In the genomic region with DNA sequence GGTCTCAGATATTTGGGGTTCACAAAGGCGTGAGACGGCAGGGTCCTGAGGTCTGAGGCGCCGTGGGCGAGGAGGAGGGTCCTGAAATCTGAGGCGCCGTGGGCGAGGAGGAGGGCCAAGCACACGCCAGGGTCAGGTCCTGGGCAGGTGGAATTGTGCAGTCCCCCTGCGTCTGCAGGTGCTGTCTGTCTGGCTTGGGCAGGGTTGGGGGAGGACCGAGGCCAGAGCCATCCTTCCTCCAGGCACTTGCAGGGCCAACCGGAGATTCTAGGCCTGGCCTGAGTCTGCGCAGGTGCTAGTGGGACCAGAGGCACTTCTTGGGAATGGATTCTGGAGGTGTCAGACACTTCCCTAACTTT, we compare ENCODE assay signal across 12 cellular contexts. TPM values are rescaled to one million over a fixed set of nuclear protein-coding genes. Genes with fewer than 3 reads are reported as not detected.
DNase-seq lines count a peak whose midpoint lies in the region; TF ChIP-seq lines count a peak whose summit lies in the region.
"Had no signal": no experiment of that assay in that cellular context is flagged by ENCODE, and none has a peak within 500 bp of the region (broad histone marks: within the 10 kb centered on the region; RNA-seq: fewer than 3 reads in every experiment).

No MANE protein-coding gene starts in this region.

- TF ChIP-seq CTCF in endothelial cell (IDR thresholded peaks at IDR 0.05; ENCODE audit: unreplicated experiment), result no peak

- H3K27ac Mint-ChIP-seq in activated T-helper 1 cell treated with anti-CD3 and anti-CD28 coated beads, Interleukin-12 subunit alpha, Interleukin-12 subunit beta, Interleukin-2, Interleukin-4 antibody, amounts not matched to agents 30 ng/mL and 10 ng/mL and 1 ng/mL, durations not matched to agents 14 hours and 24 hours and 36 hours, result no peak overlapping the region
- H3K27ac Mint-ChIP-seq in endothelial cell (ENCODE audit: unreplicated experiment), result no peak overlapping the region
- H3K27ac Mint-ChIP-seq: H9 had no signal

- H3K9me3 Mint-ChIP-seq in activated T-helper 1 cell treated with anti-CD3 and anti-CD28 coated beads, Interleukin-12 subunit alpha, Interleukin-12 subunit beta, Interleukin-2, Interleukin-4 antibody, amounts not matched to agents 30 ng/mL and 10 ng/mL and 1 ng/mL, durations not matched to agents 14 hours and 24 hours and 36 hours, result no peaks in the 10 kb centered on the region
- H3K9me3 Mint-ChIP-seq in endothelial cell (ENCODE audit: unreplicated experiment), result no peaks in the 10 kb centered on the region
- H3K9me3 Mint-ChIP-seq: activated CD4-positive, alpha-beta memory T cell treated with anti-CD3 and anti-CD28 coated beads for 36 hours; CD4-positive, alpha-beta memory T cell; H9 had no signal

- peak overlapping the region; percentile 33 for H3K4me3 Mint-ChIP-seq in activated T-helper 1 cell treated with anti-CD3 and anti-CD28 coated beads, Interleukin-12 subunit alpha, Interleukin-12 subunit beta, Interleukin-2, Interleukin-4 antibody, amounts not matched to agents 30 ng/mL and 10 ng/mL and 1 ng/mL, durations not matched to agents 14 hours and 24 hours and 36 hours
- H3K4me3 Mint-ChIP-seq in endothelial cell (ENCODE audit: unreplicated experiment), result peak overlapping the region; percentile 37
- H3K4me3 Mint-ChIP-seq: activated CD4-positive, alpha-beta memory T cell treated with anti-CD3 and anti-CD28 coated beads for 36 hours had no signal

- H3K36me3 Mint-ChIP-seq in activated T-helper 1 cell treated with anti-CD3 and anti-CD28 coated beads, Interleukin-12 subunit alpha, Interleukin-12 subunit beta, Interleukin-2, Interleukin-4 antibody, amounts not matched to agents 30 ng/mL and 10 ng/mL and 1 ng/mL, durations not matched to agents 14 hours and 24 hours and 36 hours (ENCODE audit: low read depth), result peaks cover 4% of the 10 kb centered on the region
- no peaks in the 10 kb centered on the region for H3K36me3 Mint-ChIP-seq in endothelial cell (ENCODE audit: low read depth, unreplicated experiment)

- H3K4me1 Mint-ChIP-seq in activated T-helper 1 cell treated with anti-CD3 and anti-CD28 coated beads, Interleukin-12 subunit alpha, Interleukin-12 subunit beta, Interleukin-2, Interleukin-4 antibody, amounts not matched to agents 30 ng/mL and 10 ng/mL and 1 ng/mL, durations not matched to agents 14 hours and 24 hours and 36 hours (ENCODE audit: low read depth), result peaks cover 8% of the 10 kb centered on the region
- H3K4me1 Mint-ChIP-seq in endothelial cell (ENCODE audit: unreplicated experiment), result no peaks in the 10 kb centered on the region

- intact Hi-C loops in activated T-helper 1 cell treated with anti-CD3 and anti-CD28 coated beads, Interleukin-12 subunit alpha, Interleukin-12 subunit beta, Interleukin-2, Interleukin-4 antibody, amounts not matched to agents 30 ng/mL and 10 ng/mL and 1 ng/mL, durations not matched to agents 14 hours and 24 hours and 36 hours (cut with micrococcal nuclease), result loop anchor here (5.0 kb wide), 1 partner anchor 748 kb away; the partner anchor contains the start of gene RPL13

- no peaks in the 10 kb centered on the region for H3K27me3 Mint-ChIP-seq in activated T-helper 1 cell treated with anti-CD3 and anti-CD28 coated beads, Interleukin-12 subunit alpha, Interleukin-12 subunit beta, Interleukin-2, Interleukin-4 antibody, amounts not matched to agents 30 ng/mL and 10 ng/mL and 1 ng/mL, durations not matched to agents 14 hours and 24 hours and 36 hours (ENCODE audit: insufficient read depth)
- H3K27me3 Mint-ChIP-seq in endothelial cell (ENCODE audit: unreplicated experiment), result peaks cover 3% of the 10 kb centered on the region
- H3K27me3 Mint-ChIP-seq: activated CD4-positive, alpha-beta memory T cell treated with anti-CD3 and anti-CD28 coated beads for 36 hours; CD4-positive, alpha-beta memory T cell had no signal

- DNase-seq in activated T-helper 1 cell treated with anti-CD3 and anti-CD28 coated beads, Interleukin-12 subunit alpha, Interleukin-12 subunit beta, Interleukin-2, Interleukin-4 antibody, amounts not matched to agents 30 ng/mL and 10 ng/mL and 1 ng/mL, durations not matched to agents 14 hours and 24 hours and 36 hours (ENCODE audit: low spot score), result no peak
- DNase-seq in endothelial cell (ENCODE audit: low spot score) (no peak), activated gamma-delta T cell treated with Interleukin-2 at 50 U/mL for 16 hours (no peak)
- DNase-seq: activated CD4-positive, alpha-beta memory T cell treated with anti-CD3 and anti-CD28 coated beads for 36 hours; activated naive CD4-positive, alpha-beta T cell; brain microvascular endothelial cell; CD4-positive, alpha-beta memory T cell; H9; NCI-H2029; NCI-H510A treated with DMSO at 0.1 percent for 48 hours; ovary; stimulated activated CD4-positive, alpha-beta T cell treated with anti-CD3 and anti-CD28 coated beads, Interleukin-4, amount 100 ng/mL, for 4 hours had no signal

RNA-seq across cellular contexts. Expression of gene APRT, which starts 2.4 kb away (rescaled TPM):
- 301 and 303 TPM in 2 replicates for total RNA-seq in activated T-helper 1 cell treated with anti-CD3 and anti-CD28 coated beads, Interleukin-12 subunit alpha, Interleukin-12 subunit beta, Interleukin-2, Interleukin-4 antibody, amounts not matched to agents 30 ng/mL and 10 ng/mL and 1 ng/mL, durations not matched to agents 14 hours and 24 hours and 36 hours
- total RNA-seq in endothelial cell (ENCODE audit: unreplicated experiment), result 80.7 TPM

RNA-seq across cellular contexts. Expression of gene CDT1, which starts 10.5 kb away (rescaled TPM):
- 95.4 and 97.3 TPM in 2 replicates for total RNA-seq in activated T-helper 1 cell treated with anti-CD3 and anti-CD28 coated beads, Interleukin-12 subunit alpha, Interleukin-12 subunit beta, Interleukin-2, Interleukin-4 antibody, amounts not matched to agents 30 ng/mL and 10 ng/mL and 1 ng/mL, durations not matched to agents 14 hours and 24 hours and 36 hours
- 16.2 TPM for total RNA-seq in endothelial cell (ENCODE audit: unreplicated experiment)

RNA-seq across cellular contexts. Expression of gene PIEZO1, which starts 29.1 kb away (rescaled TPM):
- total RNA-seq in activated T-helper 1 cell treated with anti-CD3 and anti-CD28 coated beads, Interleukin-12 subunit alpha, Interleukin-12 subunit beta, Interleukin-2, Interleukin-4 antibody, amounts not matched to agents 30 ng/mL and 10 ng/mL and 1 ng/mL, durations not matched to agents 14 hours and 24 hours and 36 hours, result 214 and 217 TPM in 2 replicates
- total RNA-seq in endothelial cell (ENCODE audit: unreplicated experiment), result 428 TPM

RNA-seq across cellular contexts. Expression of gene GALNS, which starts 42.6 kb away (rescaled TPM):
- total RNA-seq in activated T-helper 1 cell treated with anti-CD3 and anti-CD28 coated beads, Interleukin-12 subunit alpha, Interleukin-12 subunit beta, Interleukin-2, Interleukin-4 antibody, amounts not matched to agents 30 ng/mL and 10 ng/mL and 1 ng/mL, durations not matched to agents 14 hours and 24 hours and 36 hours, result 21.9 and 23.8 TPM in 2 replicates
- 24.7 TPM for total RNA-seq in endothelial cell (ENCODE audit: unreplicated experiment)

RNA-seq across cellular contexts. Expression of gene TRAPPC2L, which starts 42.8 kb away (rescaled TPM):
- total RNA-seq in activated T-helper 1 cell treated with anti-CD3 and anti-CD28 coated beads, Interleukin-12 subunit alpha, Interleukin-12 subunit beta, Interleukin-2, Interleukin-4 antibody, amounts not matched to agents 30 ng/mL and 10 ng/mL and 1 ng/mL, durations not matched to agents 14 hours and 24 hours and 36 hours, result 63.1 and 65.4 TPM in 2 replicates
- 65.3 TPM for total RNA-seq in endothelial cell (ENCODE audit: unreplicated experiment)
